In genomic region chr5:71067262-71067928, GRCh38 we compare ENCODE assay signal across 8 cellular contexts. TPM values are rescaled to one million over a fixed set of nuclear protein-coding genes. Genes with fewer than 3 reads are reported as not detected.
A peak's percentile ranks its signal among the peaks of the same experiment; 100 is the strongest.
DNase-seq lines count a peak whose midpoint lies in the region; ATAC-seq lines count a peak whose summit lies in the region.
"Not testable (repeated sequence)": the region's sequence is repeated elsewhere in the genome, so short reads cannot be mapped to it uniquely, and the experiment has no call there.

Gene GTF2H2 (minus strand): TSS chr5:71067676. CDS start chr5:71062763, 4,913 bp downstream.

- not testable (repeated sequence) for H3K4me1 Mint-ChIP-seq in activated CD4-positive, alpha-beta T cell treated with anti-CD3 and anti-CD28 coated beads, Interleukin-2, amount 10 ng/mL, durations not matched to agents 7 days and 5 days; memory B cell

- CTCF ChIA-PET in activated CD4-positive, alpha-beta T cell treated with anti-CD3 and anti-CD28 coated beads, Interleukin-2, amount 10 ng/mL, durations not matched to agents 7 days and 5 days (lab: Charles Lee), result not testable (repeated sequence)

- H3K9me3 Mint-ChIP-seq in activated CD4-positive, alpha-beta T cell treated with anti-CD3 and anti-CD28 coated beads, Interleukin-2, amount 10 ng/mL, durations not matched to agents 7 days and 5 days; memory B cell: not testable (repeated sequence)

- H3K4me3 Mint-ChIP-seq in activated CD4-positive, alpha-beta T cell treated with anti-CD3 and anti-CD28 coated beads, Interleukin-2, amount 10 ng/mL, durations not matched to agents 7 days and 5 days; memory B cell: not testable (repeated sequence)

- not testable (repeated sequence) for DNase-seq in Caki2 (ENCODE audit: low read depth); activated CD4-positive, alpha-beta T cell treated with anti-CD3 and anti-CD28 coated beads, Interleukin-2, amount 10 ng/mL, durations not matched to agents 7 days and 5 days; memory B cell (ENCODE audit: low spot score in 2 of 2); stimulated activated naive CD8-positive, alpha-beta T cell treated with anti-CD3 and anti-CD28 coated beads, Interleukin-15, Interleukin-2, amounts not matched to agents 100 U/mL and 50 U/mL, for 24 hours

- peak; percentile 99 for ATAC-seq in GM19463 (IDR thresholded peaks at IDR 0.05; ENCODE audit: unreplicated experiment)
- ATAC-seq in HG02798 (IDR thresholded peaks at IDR 0.05; ENCODE audit: poor library complexity, unreplicated experiment), result peak; percentile 98
- peak; percentile 96 for ATAC-seq in HG03520 (IDR thresholded peaks at IDR 0.05; ENCODE audit: unreplicated experiment)
- ATAC-seq in memory B cell (ENCODE audit: low read depth), result peak; percentile 97
- peak; percentile 99 for ATAC-seq in stimulated activated naive CD8-positive, alpha-beta T cell treated with anti-CD3 and anti-CD28 coated beads, Interleukin-15, Interleukin-2, amounts not matched to agents 100 U/mL and 50 U/mL, for 24 hours

- POLR2A ChIA-PET in activated CD4-positive, alpha-beta T cell treated with anti-CD3 and anti-CD28 coated beads, Interleukin-2, amount 10 ng/mL, durations not matched to agents 7 days and 5 days (lab: Charles Lee), result not testable (repeated sequence)

- H3K36me3 Mint-ChIP-seq in activated CD4-positive, alpha-beta T cell treated with anti-CD3 and anti-CD28 coated beads, Interleukin-2, amount 10 ng/mL, durations not matched to agents 7 days and 5 days (ENCODE audit: low read depth); memory B cell: not testable (repeated sequence)

- not testable (repeated sequence) for H3K27me3 Mint-ChIP-seq in activated CD4-positive, alpha-beta T cell treated with anti-CD3 and anti-CD28 coated beads, Interleukin-2, amount 10 ng/mL, durations not matched to agents 7 days and 5 days; memory B cell

- not testable (repeated sequence) for H3K27ac Mint-ChIP-seq in activated CD4-positive, alpha-beta T cell treated with anti-CD3 and anti-CD28 coated beads, Interleukin-2, amount 10 ng/mL, durations not matched to agents 7 days and 5 days; memory B cell

- in situ Hi-C loops in Caki2 (cut with HindIII; ENCODE audit: low pct_unique_long_range_greater_than_20kb, low sequenced_read_pairs); endometrial microvascular endothelial cells (cut with HindIII; ENCODE audit: inconsistent ontology term, low pct_unique_long_range_greater_than_20kb, low sequenced_read_pairs): not testable (repeated sequence)

RNA-seq across cellular contexts. Expression of gene GTF2H2, which starts in this region (rescaled TPM):
- total RNA-seq in Caki2 (2014; rRNA removed; shearing (Covaris generic); ENCODE audit: low replicate concordance), result 30.3 and 32.3 TPM in 2 replicates
- 10 to 100 TPM; 14.3 to 14.5 TPM for total RNA-seq in activated CD4-positive, alpha-beta T cell treated with anti-CD3 and anti-CD28 coated beads, Interleukin-2, amount 10 ng/mL, durations not matched to agents 7 days and 5 days
- 15.5 TPM for total RNA-seq in endometrial microvascular endothelial cells (ENCODE audit: inconsistent ontology term)
